In the genomic region with DNA sequence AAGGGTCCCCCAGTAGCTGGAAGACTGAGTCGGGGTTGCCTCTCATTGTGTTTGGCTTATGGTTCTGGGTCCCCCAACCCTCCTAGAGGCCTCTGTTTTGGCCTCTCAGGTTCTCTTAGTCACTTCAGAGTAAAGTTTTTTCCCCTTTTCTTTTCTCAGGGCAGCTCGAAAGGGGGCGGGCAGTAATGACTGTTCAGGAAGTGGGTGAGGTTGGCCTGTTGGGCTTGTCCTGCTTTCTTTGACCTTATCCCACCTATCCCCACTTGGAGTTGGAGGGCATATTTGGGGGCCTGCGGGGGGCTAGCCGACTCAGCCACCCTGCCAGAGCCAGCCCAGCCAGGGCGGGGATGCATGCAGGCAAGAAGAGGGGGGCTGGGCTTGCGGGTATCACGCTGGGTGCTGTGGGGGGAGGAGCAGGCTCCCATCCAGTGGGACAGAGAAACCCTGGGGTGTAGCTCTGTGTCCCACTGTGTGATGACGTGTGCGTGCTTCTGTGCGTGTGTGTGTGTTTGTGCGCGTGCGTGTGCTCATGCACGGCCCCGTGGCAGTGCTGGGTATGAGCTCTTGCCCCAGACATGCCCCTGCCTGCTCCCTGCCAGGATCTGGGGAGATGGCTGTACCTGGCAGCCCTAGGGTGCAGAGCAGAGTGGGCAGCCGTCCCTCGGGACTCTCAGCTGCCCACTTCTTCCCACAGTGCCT, we compare ENCODE assay signal across 9 cellular contexts. TPM values are rescaled to one million over a fixed set of nuclear protein-coding genes. Genes with fewer than 3 reads are reported as not detected.
A peak's percentile ranks its signal among the peaks of the same experiment; 100 is the strongest.
DNase-seq lines count a peak whose midpoint lies in the region; ATAC-seq, FAIRE-seq and TF ChIP-seq lines count a peak whose summit lies in the region.
"Had no signal": no experiment of that assay in that cellular context is flagged by ENCODE, and none has a peak within 500 bp of the region (broad histone marks: within the 10 kb centered on the region; RNA-seq: fewer than 3 reads in every experiment).

No MANE protein-coding gene starts in this region.

- H3K9ac ChIP-seq in OCI-LY1 (ENCODE audit: low read length) = peak overlapping the region; percentile 72

- H3K9me3 Mint-ChIP-seq in activated T-helper 2 cell treated with anti-CD3 and anti-CD28 coated beads, Interferon-gamma antibody, Interleukin-2, Interleukin-4, amounts not matched to agents 10 μg/mL and 5 μg/mL and 100 μg/mL, durations not matched to agents 14 hours and 24 hours and 36 hours = no peaks in the 10 kb centered on the region
- H3K9me3 Mint-ChIP-seq: nephron had no signal

- peak overlapping the region; percentile 81 for H3K4me3 ChIP-seq in OCI-LY1 (ENCODE audit: low read depth, low read length, poor library complexity, severe bottlenecking)
- H3K4me3 ChIP-seq in gastroesophageal sphincter = peak overlapping the region; percentile 64 to 87
- peak overlapping the region; percentile 60 to 67 for H3K4me3 ChIP-seq in prostate gland

- peak; percentile 93 for FAIRE-seq in GM12892 (lab: Jason Lieb, UNC)

- TF ChIP-seq POLR2A in GM12892 (IDR thresholded peaks at IDR 0.05; ENCODE audit: low read depth, low read length) (peak; percentile 63), gastroesophageal sphincter (IDR thresholded peaks at IDR 0.05) (no peak), prostate gland (IDR thresholded peaks at IDR 0.05) (peak; percentile 48)

- no peaks in the 10 kb centered on the region for H3F3A ChIP-seq in OCI-LY1 (ENCODE audit: insufficient read depth, low read length)

- H3K9me2 ChIP-seq in OCI-LY1 (ENCODE audit: low read depth, low read length) = no peaks in the 10 kb centered on the region

- H3K27ac ChIP-seq in OCI-LY1 (ENCODE audit: low read depth, low read length, poor library complexity, severe bottlenecking) = peak overlapping the region; percentile 89
- peak overlapping the region; percentile 88 to 97 (median 91) for H3K27ac ChIP-seq in gastroesophageal sphincter
- H3K27ac ChIP-seq in prostate gland = peak overlapping the region; percentile 95 to 99

- peaks cover 34% of the 10 kb centered on the region for H3K36me3 Mint-ChIP-seq in activated T-helper 2 cell treated with anti-CD3 and anti-CD28 coated beads, Interferon-gamma antibody, Interleukin-2, Interleukin-4, amounts not matched to agents 10 μg/mL and 5 μg/mL and 100 μg/mL, durations not matched to agents 14 hours and 24 hours and 36 hours (ENCODE audit: low read depth)

- ATAC-seq in gastroesophageal sphincter = no peak
- ATAC-seq in HG03135 (IDR thresholded peaks at IDR 0.05; ENCODE audit: unreplicated experiment) = no peak

- TF ChIP-seq CTCF in OCI-LY1 (IDR thresholded peaks at IDR 0.05; ENCODE audit: low read length) (no peak), gastroesophageal sphincter (IDR thresholded peaks at IDR 0.05) (peak in 1 of 4 experiments; percentile 3), prostate gland (IDR thresholded peaks at IDR 0.05) (peak in 1 of 4 experiments; percentile 6)

- DNase-seq in GM12892 (ENCODE audit: insufficient read length) (peak; percentile 43), prostate gland (ENCODE audit: low spot score) (peak; percentile 70), NCI-H524 treated with DMSO at 0.1 percent for 48 hours (lab: John Stamatoyannopoulos, UW) (no peak), germinal center (ENCODE audit: low spot score) (no peak)
- DNase-seq in activated T-helper 2 cell treated with anti-CD3 and anti-CD28 coated beads, Interferon-gamma antibody, Interleukin-2, Interleukin-4, amounts not matched to agents 10 μg/mL and 5 μg/mL and 100 μg/mL, durations not matched to agents 14 hours and 24 hours and 36 hours (ENCODE audit: low spot score) = peak; percentile 62

- H3K4me1 Mint-ChIP-seq in activated T-helper 2 cell treated with anti-CD3 and anti-CD28 coated beads, Interferon-gamma antibody, Interleukin-2, Interleukin-4, amounts not matched to agents 10 μg/mL and 5 μg/mL and 100 μg/mL, durations not matched to agents 14 hours and 24 hours and 36 hours (ENCODE audit: low read depth) = peaks cover 29% of the 10 kb centered on the region

- no peak for TF ChIP-seq EP300 in gastroesophageal sphincter (IDR thresholded peaks at IDR 0.05)

- H3K4me2 ChIP-seq in OCI-LY1 (ENCODE audit: low read length) = peak overlapping the region; percentile 79

- no peaks in the 10 kb centered on the region for H3K27me3 ChIP-seq in OCI-LY1 (ENCODE audit: insufficient read depth, low read length)
- H3K27me3 ChIP-seq in gastroesophageal sphincter = no peaks in the 10 kb centered on the region
- H3K27me3 ChIP-seq in prostate gland (replicated peaks; ENCODE audit: insufficient read depth) = no peaks in the 10 kb centered on the region

- no peaks in the 10 kb centered on the region for H3K27me3 Mint-ChIP-seq in activated T-helper 2 cell treated with anti-CD3 and anti-CD28 coated beads, Interferon-gamma antibody, Interleukin-2, Interleukin-4, amounts not matched to agents 10 μg/mL and 5 μg/mL and 100 μg/mL, durations not matched to agents 14 hours and 24 hours and 36 hours (ENCODE audit: low read depth)

- peaks cover 4% of the 10 kb centered on the region; the same call in 1 of the 2 replicates for H3K36me3 ChIP-seq in OCI-LY1 (ENCODE audit: insufficient read depth, low read length)
- peaks cover 0 to 41% of the 10 kb centered on the region in 2 donors for H3K36me3 ChIP-seq in gastroesophageal sphincter
- peaks cover 15 to 17% of the 10 kb centered on the region in 2 donors for H3K36me3 ChIP-seq in prostate gland

- H3K9me3 ChIP-seq in OCI-LY1 (ENCODE audit: low read length) (no peaks in the 10 kb centered on the region), gastroesophageal sphincter (no peaks in the 10 kb centered on the region), prostate gland (no peaks in the 10 kb centered on the region)

- H4K20me1 ChIP-seq in OCI-LY1 (ENCODE audit: insufficient read depth, low read length) = no peaks in the 10 kb centered on the region

- 0% methylated on average over 3 of the region's 18 CpGs; no CpG with 5 or more reads in 1 of the 2 donors for WGBS in gastroesophageal sphincter (ENCODE audit: low coverage in 1 of 2), 2 donors
- 8% methylated on average over 18 of the region's 18 CpGs for WGBS in prostate gland

- H3K4me3 Mint-ChIP-seq in activated T-helper 2 cell treated with anti-CD3 and anti-CD28 coated beads, Interferon-gamma antibody, Interleukin-2, Interleukin-4, amounts not matched to agents 10 μg/mL and 5 μg/mL and 100 μg/mL, durations not matched to agents 14 hours and 24 hours and 36 hours (ENCODE audit: low read depth) = no peak overlapping the region

- peaks cover 30% of the 10 kb centered on the region for H3K4me1 ChIP-seq in OCI-LY1 (ENCODE audit: insufficient read depth, low read length, severe bottlenecking)
- H3K4me1 ChIP-seq in gastroesophageal sphincter = peaks cover 0 to 66% (median 28%) of the 10 kb centered on the region in 3 donors
- H3K4me1 ChIP-seq in prostate gland (replicated peaks) = peaks cover 10% of the 10 kb centered on the region

- H3K27ac Mint-ChIP-seq in activated T-helper 2 cell treated with anti-CD3 and anti-CD28 coated beads, Interferon-gamma antibody, Interleukin-2, Interleukin-4, amounts not matched to agents 10 μg/mL and 5 μg/mL and 100 μg/mL, durations not matched to agents 14 hours and 24 hours and 36 hours = peak overlapping the region; percentile 99

- intact Hi-C loops in activated T-helper 2 cell treated with anti-CD3 and anti-CD28 coated beads, Interferon-gamma antibody, Interleukin-2, Interleukin-4, amounts not matched to agents 10 μg/mL and 5 μg/mL and 100 μg/mL, durations not matched to agents 14 hours and 24 hours and 36 hours (cut with micrococcal nuclease) = loop anchor here (1.0 kb wide), 1 partner anchor 9 kb away; no protein-coding TSS in a partner anchor
- intact Hi-C loops in prostate gland (cut with DNase I) = no loop called here

- no peak overlapping the region for H2AFZ ChIP-seq in OCI-LY1 (ENCODE audit: low read length)

- H3K79me2 ChIP-seq in OCI-LY1 (ENCODE audit: insufficient read depth, low read length) = no peaks in the 10 kb centered on the region

RNA-seq across cellular contexts. Expression of a gene that starts 1.4 kb away (rescaled TPM):
- 6.1 TPM for polyA plus RNA-seq in GM12892 (2012; ENCODE audit: missing spikeins)
- 68.3 and 69.3 TPM in 2 replicates for total RNA-seq in activated T-helper 2 cell treated with anti-CD3 and anti-CD28 coated beads, Interferon-gamma antibody, Interleukin-2, Interleukin-4, amounts not matched to agents 10 μg/mL and 5 μg/mL and 100 μg/mL, durations not matched to agents 14 hours and 24 hours and 36 hours
- total RNA-seq in gastroesophageal sphincter = 10 to 100 TPM; 31.4 to 69.4 (median 49.0) TPM
- 100 to 1,000 TPM in 1 of 2 donors, 10 to 100 TPM in 1; 64.6 to 145 TPM for total RNA-seq in prostate gland

RNA-seq across cellular contexts. Expression of a gene that starts 15.6 kb away (rescaled TPM):
- polyA plus RNA-seq in GM12892 (2012; ENCODE audit: missing spikeins) = 10.6 TPM
- total RNA-seq in activated T-helper 2 cell treated with anti-CD3 and anti-CD28 coated beads, Interferon-gamma antibody, Interleukin-2, Interleukin-4, amounts not matched to agents 10 μg/mL and 5 μg/mL and 100 μg/mL, durations not matched to agents 14 hours and 24 hours and 36 hours = 58.4 and 59.1 TPM in 2 replicates
- total RNA-seq in gastroesophageal sphincter (10 to 100 TPM; 28.4 to 46.4 (median 39.9) TPM), prostate gland (100 to 1,000 TPM in 1 of 2 donors, 10 to 100 TPM in 1; 33.9 to 121 TPM)

RNA-seq across cellular contexts. Expression of a gene that starts 28.1 kb away (rescaled TPM):
- polyA plus RNA-seq in GM12892 (2012; ENCODE audit: missing spikeins) = 21.9 TPM
- 48.0 and 52.4 TPM in 2 replicates for total RNA-seq in activated T-helper 2 cell treated with anti-CD3 and anti-CD28 coated beads, Interferon-gamma antibody, Interleukin-2, Interleukin-4, amounts not matched to agents 10 μg/mL and 5 μg/mL and 100 μg/mL, durations not matched to agents 14 hours and 24 hours and 36 hours
- 10 to 100 TPM; 30.8 to 51.0 (median 35.1) TPM for total RNA-seq in gastroesophageal sphincter
- total RNA-seq in prostate gland = 10 to 100 TPM; 37.1 to 61.6 TPM

RNA-seq across cellular contexts. Expression of a gene that starts 31.4 kb away (rescaled TPM):
- polyA plus RNA-seq in GM12892 (2012; ENCODE audit: missing spikeins) = not detected
- total RNA-seq in activated T-helper 2 cell treated with anti-CD3 and anti-CD28 coated beads, Interferon-gamma antibody, Interleukin-2, Interleukin-4, amounts not matched to agents 10 μg/mL and 5 μg/mL and 100 μg/mL, durations not matched to agents 14 hours and 24 hours and 36 hours = 0.74 and 0.91 TPM in 2 replicates
- total RNA-seq in gastroesophageal sphincter = under 1 TPM in 1 of 4 donors, not detected in 3; 0.93 TPM
- total RNA-seq in prostate gland = 1 to 10 TPM in 1 of 2 donors, under 1 TPM in 1; 0.32 to 8.4 TPM

RNA-seq across cellular contexts. Expression of a gene that starts 31.9 kb away (rescaled TPM):
- polyA plus RNA-seq in GM12892 (2012; ENCODE audit: missing spikeins) = 26.5 TPM
- total RNA-seq in activated T-helper 2 cell treated with anti-CD3 and anti-CD28 coated beads, Interferon-gamma antibody, Interleukin-2, Interleukin-4, amounts not matched to agents 10 μg/mL and 5 μg/mL and 100 μg/mL, durations not matched to agents 14 hours and 24 hours and 36 hours = 49.3 and 50.9 TPM in 2 replicates
- 10 to 100 TPM in 1 of 4 donors, 1 to 10 TPM in 2, under 1 TPM in 1; 0.93 to 13.6 (median 5.8) TPM for total RNA-seq in gastroesophageal sphincter
- total RNA-seq in prostate gland = 10 to 100 TPM; 36.6 to 48.5 TPM

Comparison
In these comparisons a context has a peak if more than half of its experiments do, and no peak if none do; other contexts are left out.
1. DNase-seq: peak in GM12892 (single experiment), activated T-helper 2 cell treated with anti-CD3 and anti-CD28 coated beads, Interferon-gamma antibody, Interleukin-2, Interleukin-4, amounts not matched to agents 10 μg/mL and 5 μg/mL and 100 μg/mL, durations not matched to agents 14 hours and 24 hours and 36 hours (single experiment) and prostate gland (single experiment); none in NCI-H524 treated with DMSO at 0.1 percent for 48 hours (single experiment) and germinal center (single experiment).
2. POLR2A ChIP-seq: peak in GM12892 (single experiment) and prostate gland (single experiment); none in gastroesophageal sphincter (0 of 2).
3. Peak in every context shown above with its lines, with median percentiles within 50 percentile points of each other: H3K27ac ChIP-seq and H3K4me3 ChIP-seq.